10 cellular contexts compared by ENCODE assay signal in genomic region chr9:8855046-8855445, GRCh38.
A peak's percentile ranks its signal among the peaks of the same experiment; 100 is the strongest.
DNase-seq lines count a peak whose midpoint lies in the region; ATAC-seq and TF ChIP-seq lines count a peak whose summit lies in the region.
"Had no signal": no experiment of that assay in that cellular context is flagged by ENCODE, and none has a peak within 500 bp of the region (broad histone marks: within the 10 kb centered on the region; RNA-seq: fewer than 3 reads in every experiment).

No MANE protein-coding gene starts in this region.

- no peaks in the 10 kb centered on the region for H3K9me3 ChIP-seq in liver (ENCODE audit: control insufficient read depth in 4 of 4, low read length in 3 of 4)
- H3K9me3 ChIP-seq: sigmoid colon had no signal

- DNase-seq in D341Med (ENCODE audit: low spot score) (peak; percentile 32), NCI-H2081 treated with DMSO at 0.1 percent for 48 hours (lab: John Stamatoyannopoulos, UW) (peak; percentile 26), cerebellar cortex (ENCODE audit: low spot score) (peak; percentile 84), HEK293T (ENCODE audit: extremely low spot score) (no peak), sciatic nerve (ENCODE audit: low spot score) (no peak), retina (no peak)
- DNase-seq in stimulated activated CD4-positive, alpha-beta T cell treated with anti-CD3 and anti-CD28 coated beads, Interleukin-4, amount 100 ng/mL, for 24 hours, result no peak
- DNase-seq: NCI-H1436, sigmoid colon had no signal

- peak; percentile 76 to 81 for TF ChIP-seq RAD21 in liver (IDR thresholded peaks at IDR 0.05)

- CTCF ChIA-PET in HEK293T (lab: Yijun Ruan, JAX), result no interaction called here

- POLR2A ChIA-PET in HEK293T (lab: Yijun Ruan, JAX), result no interaction called here

- H3K27me3 ChIP-seq in liver (ENCODE audit: control insufficient read depth in 4 of 4, insufficient read depth in 4 of 4, low read length in 3 of 4), result no peaks in the 10 kb centered on the region

- no peak overlapping the region for H3K4me3 ChIP-seq in liver (ENCODE audit: low read depth in 1 of 3, low read length in 3 of 3)
- H3K4me3 ChIP-seq: sigmoid colon had no signal

- no peaks in the 10 kb centered on the region for H3K36me3 ChIP-seq in liver (ENCODE audit: control insufficient read depth in 4 of 4, insufficient read depth in 3 of 4, low read depth in 1 of 4, low read length in 3 of 4)
- H3K36me3 ChIP-seq: sigmoid colon had no signal

- intact Hi-C loops in sciatic nerve (cut with DNase I), result no loop called here

- no peak overlapping the region for H3K27ac ChIP-seq in liver (ENCODE audit: low read depth in 1 of 2, low read length in 2 of 2)
- H3K27ac ChIP-seq: sigmoid colon had no signal

- no peak for ATAC-seq in sciatic nerve

- peaks cover 5 to 27% (median 19%) of the 10 kb centered on the region in 4 donors for H3K4me1 ChIP-seq in liver (ENCODE audit: control insufficient read depth in 4 of 4, insufficient read depth in 4 of 4, low read length in 3 of 4)

- H3K9ac ChIP-seq in liver (ENCODE audit: low read depth in 1 of 2, low read length in 2 of 2), result no peak overlapping the region

- TF ChIP-seq CTCF in liver (IDR thresholded peaks at IDR 0.05; ENCODE audit: low read depth, low read length, missing input control), result peak; percentile 48

- 55% methylated on average over 1 of the region's 1 CpG for WGBS in liver

TF ChIP-seq in liver, 16 proteins besides CTCF, POLR2A, EP300 and RAD21:
- no peak for TF ChIP-seq HNF4A (conservative IDR thresholded peaks at IDR 0.05)
- TF ChIP-seq YY1 (IDR thresholded peaks at IDR 0.05), result peak; percentile 19
TF ChIP-seq in liver: peak in this region for 1.

TF ChIP-seq in HEK293T, 16 proteins besides CTCF, POLR2A, EP300 and RAD21:
- TF ChIP-seq LEF1 (IDR thresholded peaks at IDR 0.05; ENCODE audit: borderline replicate concordance) (no peak), FOXA1 (IDR thresholded peaks at IDR 0.05) (no peak), SP1 (IDR thresholded peaks at IDR 0.05) (no peak), TARDBP (IDR thresholded peaks at IDR 0.05) (no peak), CTBP1 (IDR thresholded peaks at IDR 0.05; ENCODE audit: borderline replicate concordance) (no peak), HDGF (IDR thresholded peaks at IDR 0.05; ENCODE audit: borderline replicate concordance) (no peak), FOXM1 (IDR thresholded peaks at IDR 0.05; ENCODE audit: borderline replicate concordance) (no peak), ARNT (IDR thresholded peaks at IDR 0.05) (no peak), ZNF384 (IDR thresholded peaks at IDR 0.05) (no peak), ELF4 (IDR thresholded peaks at IDR 0.05) (no peak), SUZ12 (IDR thresholded peaks at IDR 0.05) (no peak), BHLHE40 (IDR thresholded peaks at IDR 0.05; ENCODE audit: borderline replicate concordance) (no peak), FOXK2 (IDR thresholded peaks at IDR 0.05) (no peak), NFRKB (IDR thresholded peaks at IDR 0.05) (no peak), L3MBTL2 (conservative IDR thresholded peaks at IDR 0.05) (no peak)
- TF ChIP-seq, protein P1, sequence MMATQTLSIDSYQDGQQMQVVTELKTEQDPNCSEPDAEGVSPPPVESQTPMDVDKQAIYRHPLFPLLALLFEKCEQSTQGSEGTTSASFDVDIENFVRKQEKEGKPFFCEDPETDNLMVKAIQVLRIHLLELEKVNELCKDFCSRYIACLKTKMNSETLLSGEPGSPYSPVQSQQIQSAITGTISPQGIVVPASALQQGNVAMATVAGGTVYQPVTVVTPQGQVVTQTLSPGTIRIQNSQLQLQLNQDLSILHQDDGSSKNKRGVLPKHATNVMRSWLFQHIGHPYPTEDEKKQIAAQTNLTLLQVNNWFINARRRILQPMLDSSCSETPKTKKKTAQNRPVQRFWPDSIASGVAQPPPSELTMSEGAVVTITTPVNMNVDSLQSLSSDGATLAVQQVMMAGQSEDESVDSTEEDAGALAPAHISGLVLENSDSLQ (IDR thresholded peaks at IDR 0.05), result no peak
TF ChIP-seq in HEK293T: peak in this region for 0.

Comparison
In these comparisons a context has a peak if more than half of its experiments do, and no peak if none do; other contexts are left out.
1. DNase-seq: peak in D341Med (single experiment), NCI-H2081 treated with DMSO at 0.1 percent for 48 hours (single experiment) and cerebellar cortex (single experiment); none in HEK293T (single experiment), stimulated activated CD4-positive, alpha-beta T cell treated with anti-CD3 and anti-CD28 coated beads, Interleukin-4, amount 100 ng/mL, for 24 hours (single experiment), sciatic nerve (single experiment) and retina (single experiment).